1 cellular context compared by ENCODE assay signal in the genomic region with DNA sequence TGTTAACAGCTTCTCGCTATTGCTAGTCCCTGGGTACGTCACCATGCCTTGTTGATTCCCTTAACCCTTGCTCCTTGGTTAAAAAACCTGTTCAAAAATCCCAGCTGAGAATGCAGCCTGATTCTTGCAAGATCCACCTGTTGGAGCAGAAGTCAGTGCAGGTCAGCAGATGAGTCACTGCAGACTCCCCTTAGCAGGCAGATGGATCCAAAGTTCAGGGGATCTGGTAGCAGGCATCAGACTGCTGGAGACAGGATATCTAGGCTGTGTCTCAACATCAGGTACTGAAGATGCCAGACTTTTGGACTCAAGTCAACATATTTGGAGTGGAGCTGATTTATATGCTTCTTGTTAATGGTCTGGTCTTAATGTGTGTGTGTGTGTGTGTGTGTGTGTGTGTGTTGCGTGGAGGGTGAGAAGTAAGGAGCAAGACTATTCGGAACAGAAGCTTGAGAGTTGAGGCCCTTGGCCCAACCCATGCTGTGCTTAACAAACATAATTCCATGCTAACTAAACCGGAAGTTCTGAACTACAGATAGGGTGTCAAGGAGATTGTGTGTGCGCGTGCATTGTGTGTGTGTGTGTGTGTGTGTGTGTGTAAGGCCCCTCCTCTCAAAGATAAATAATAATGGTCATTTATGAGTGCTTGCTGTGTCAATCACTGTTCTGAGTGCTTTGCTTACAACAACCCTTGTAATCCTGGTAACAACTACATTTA.
TF ChIP-seq lines count a peak whose summit lies in the region.

No MANE protein-coding gene starts in this region.

TF ChIP-seq in HCT116, 20 proteins besides CTCF, POLR2A, EP300 and RAD21:
- TF ChIP-seq SIN3A (IDR thresholded peaks at IDR 0.05; ENCODE audit: low read depth) (no peak), SP1 (IDR thresholded peaks at IDR 0.05; ENCODE audit: low read depth) (no peak), ZNF274 (IDR thresholded peaks at IDR 0.05; ENCODE audit: low read depth, low read length) (no peak), YY1 (IDR thresholded peaks at IDR 0.05; ENCODE audit: extremely low read depth, insufficient replicate concordance, low read depth, low read length) (no peak), MAX (IDR thresholded peaks at IDR 0.05) (no peak)
